Comparison of ENCODE assay signal across 11 cellular contexts in genomic region chr4:122632396-122633143, GRCh38. TPM values are rescaled to one million over a fixed set of nuclear protein-coding genes. Genes with fewer than 3 reads are reported as not detected.
A peak's percentile ranks its signal among the peaks of the same experiment; 100 is the strongest.
DNase-seq lines count a peak whose midpoint lies in the region; ATAC-seq, FAIRE-seq and TF ChIP-seq lines count a peak whose summit lies in the region.
"Had no signal": no experiment of that assay in that cellular context is flagged by ENCODE, and none has a peak within 500 bp of the region (broad histone marks: within the 10 kb centered on the region; RNA-seq: fewer than 3 reads in every experiment).

No MANE protein-coding gene starts in this region.

- DNase-seq in GM12865 (ENCODE audit: low read depth) (peak; percentile 73), astrocyte (ENCODE audit: low read depth) (peak; percentile 74), CD14-positive monocyte (ENCODE audit: low spot score) (no peak), islet precursor cell (no peak), nucleus accumbens (lab: John Stamatoyannopoulos, UW) (no peak), COLO829 (ENCODE audit: low spot score) (no peak)
- DNase-seq: NCI-H345 had no signal

- H3K4me2 ChIP-seq in astrocyte (ENCODE audit: low read length), result no peak overlapping the region

- H3K4me1 ChIP-seq in astrocyte (ENCODE audit: insufficient read depth, low read length), result no peaks in the 10 kb centered on the region

- no peaks in the 10 kb centered on the region for H3K9me3 ChIP-seq in astrocyte (ENCODE audit: insufficient read depth, low read depth, low read length)

- H3K4me3 ChIP-seq in GM12865 (ENCODE audit: low read depth, low read length) (no peak overlapping the region), astrocyte (ENCODE audit: insufficient read depth, low read depth, low read length) (no peak overlapping the region)
- H3K4me3 ChIP-seq: cardiac muscle cell had no signal

- H3K9ac ChIP-seq in astrocyte (ENCODE audit: low read length), result no peak overlapping the region

- H4K20me1 ChIP-seq in astrocyte (ENCODE audit: insufficient read depth, low read length), result no peaks in the 10 kb centered on the region

- H3K27me3 Mint-ChIP-seq in astrocyte (ENCODE audit: low read depth, unreplicated experiment) (no peaks in the 10 kb centered on the region), CD14-positive monocyte (ENCODE audit: low read depth in 3 of 3) (peaks cover 2 to 8% (median 3%) of the 10 kb centered on the region in 3 donors)

- TF ChIP-seq CTCF in GM12865 (IDR thresholded peaks at IDR 0.05; ENCODE audit: insufficient read depth, low read depth, low read length, missing control alignments) (no peak), astrocyte (IDR thresholded peaks at IDR 0.05; ENCODE audit: insufficient read depth, low read depth, low read length) (no peak), CD14-positive monocyte (IDR thresholded peaks at IDR 0.05) (no peak)

- intact Hi-C loops in CD14-positive monocyte (cut with micrococcal nuclease), result no loop called here

- H3K9me3 Mint-ChIP-seq in astrocyte (ENCODE audit: unreplicated experiment) (peaks cover 2% of the 10 kb centered on the region), CD14-positive monocyte (peaks cover 0 to 6% (median 0%) of the 10 kb centered on the region in 7 donors)

- FAIRE-seq in astrocyte (lab: Jason Lieb, UNC), result no peak

- no peak overlapping the region for H3K27ac Mint-ChIP-seq in astrocyte (ENCODE audit: unreplicated experiment)
- H3K27ac Mint-ChIP-seq in CD14-positive monocyte, result no peak overlapping the region

- no peaks in the 10 kb centered on the region for H3K79me2 ChIP-seq in astrocyte (ENCODE audit: insufficient read depth, low read length)

- H3K27me3 ChIP-seq in astrocyte (ENCODE audit: insufficient read depth, low read length), result peaks cover 2% of the 10 kb centered on the region
- H3K27me3 ChIP-seq: cardiac muscle cell had no signal

- H3K36me3 Mint-ChIP-seq in astrocyte (ENCODE audit: low read depth, unreplicated experiment) (no peaks in the 10 kb centered on the region), CD14-positive monocyte (no peaks in the 10 kb centered on the region)

- no peak overlapping the region for H3K27ac ChIP-seq in astrocyte (ENCODE audit: low read depth, low read length)
- H3K27ac ChIP-seq: cardiac muscle cell had no signal

- no peaks in the 10 kb centered on the region for H3K4me1 Mint-ChIP-seq in astrocyte (ENCODE audit: low read depth, unreplicated experiment)
- peaks cover 4% of the 10 kb centered on the region for H3K4me1 Mint-ChIP-seq in CD14-positive monocyte

- H3K36me3 ChIP-seq in astrocyte (ENCODE audit: insufficient read depth, low read length), result no peaks in the 10 kb centered on the region
- H3K36me3 ChIP-seq: cardiac muscle cell had no signal

- H3K4me3 Mint-ChIP-seq in astrocyte (ENCODE audit: unreplicated experiment) (no peak overlapping the region), CD14-positive monocyte (no peak overlapping the region)

- ATAC-seq in GM19351 (IDR thresholded peaks at IDR 0.05; ENCODE audit: unreplicated experiment), result peak; percentile 62
- peak; percentile 67 for ATAC-seq in HG03095 (IDR thresholded peaks at IDR 0.05; ENCODE audit: unreplicated experiment)

- H2AFZ ChIP-seq in astrocyte (ENCODE audit: low read depth, low read length), result no peak overlapping the region

RNA-seq across cellular contexts. Expression of gene IL21, which starts 11.7 kb away (rescaled TPM):
- not detected in 2 replicates for total RNA-seq in astrocyte
- polyA plus RNA-seq in CD14-positive monocyte, result not detected
- total RNA-seq: cardiac muscle cell, pulmonary artery endothelial cell had no signal
- polyA plus RNA-seq: cardiac muscle cell had no signal

Comparison
In these comparisons a context has a peak if more than half of its experiments do, and no peak if none do; other contexts are left out.
1. DNase-seq: peak in GM12865 (single experiment) and astrocyte (single experiment); none in CD14-positive monocyte (single experiment), islet precursor cell (single experiment), nucleus accumbens (0 of 56) and COLO829 (single experiment).